ENCODE assay signal across 9 cellular contexts in the genomic region with DNA sequence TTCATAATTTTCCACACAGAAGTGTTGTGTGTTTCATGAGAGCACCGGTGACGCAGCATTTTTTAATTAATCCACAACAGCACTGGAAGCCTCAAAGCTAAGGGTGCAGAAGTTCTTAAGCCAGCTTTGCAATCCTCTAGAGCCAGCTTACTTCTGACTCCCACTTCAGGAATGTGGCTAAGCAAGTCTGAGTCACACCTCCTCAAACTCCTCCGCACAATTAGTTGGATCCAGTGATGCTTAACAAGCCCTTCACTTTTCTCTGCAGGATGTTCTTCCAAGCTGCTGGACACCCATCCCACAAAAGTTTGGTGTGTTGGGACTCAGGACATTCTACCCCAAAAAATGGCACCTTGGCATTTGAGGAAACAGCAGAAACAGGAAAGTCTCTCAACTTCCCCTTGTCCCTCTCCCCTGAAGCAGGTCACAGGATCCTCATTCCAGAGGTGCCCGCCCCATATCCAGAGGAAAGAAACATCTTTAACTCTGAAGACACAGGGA.
A peak's percentile ranks its signal among the peaks of the same experiment; 100 is the strongest.
DNase-seq lines count a peak whose midpoint lies in the region; TF ChIP-seq lines count a peak whose summit lies in the region.
"Had no signal": no experiment of that assay in that cellular context is flagged by ENCODE, and none has a peak within 500 bp of the region (broad histone marks: within the 10 kb centered on the region; RNA-seq: fewer than 3 reads in every experiment).

No MANE protein-coding gene starts in this region.

- H3K27ac Mint-ChIP-seq in MCF 10A (ENCODE audit: low read depth, unreplicated experiment), result peak overlapping the region; percentile 76

- no peaks in the 10 kb centered on the region for H3K36me3 ChIP-seq in kidney epithelial cell (ENCODE audit: control insufficient read depth, insufficient read depth, low read length)

- POLR2A ChIA-PET in MCF 10A (lab: Yijun Ruan, JAX), result interaction anchor here (0.6 to 1.2 kb wide), 6 partner anchors 13 to 131 kb away, joined by 3 to 5 read pairs (median 3); no protein-coding TSS in a partner anchor

- intact Hi-C loops in MCF 10A (cut with micrococcal nuclease), result no loop called here

- no peak for TF ChIP-seq CTCF in 22Rv1 (IDR thresholded peaks at IDR 0.05)
- TF ChIP-seq CTCF in MCF 10A (IDR thresholded peaks at IDR 0.05; ENCODE audit: unreplicated experiment), result no peak
- TF ChIP-seq CTCF in kidney epithelial cell (IDR thresholded peaks at IDR 0.05; ENCODE audit: insufficient read depth, low read length, poor library complexity, severe bottlenecking), result no peak

- H3K4me3 ChIP-seq in kidney epithelial cell (ENCODE audit: low read depth, low read length), result no peak overlapping the region

- H3K4me3 Mint-ChIP-seq in MCF 10A (ENCODE audit: unreplicated experiment), result no peak overlapping the region

- CTCF ChIA-PET in MCF 10A (lab: Yijun Ruan, JAX), result interaction anchor here (0.8 to 1.4 kb wide), 5 partner anchors 14 to 134 kb away, joined by 3 to 5 read pairs (median 4); no protein-coding TSS in a partner anchor

- H3K9me3 Mint-ChIP-seq in MCF 10A (ENCODE audit: unreplicated experiment), result no peaks in the 10 kb centered on the region

- peak; percentile 95 for DNase-seq in HT-29 (ENCODE audit: low spot score)
- DNase-seq in MCF 10A (ENCODE audit: unreplicated experiment), result peak; percentile 97
- peak; percentile 99 for DNase-seq in kidney epithelial cell (ENCODE audit: low read depth)
- DNase-seq in cerebellar nuclear complex (lab: John Stamatoyannopoulos, UW), result no peak
- no peak for DNase-seq in activated naive CD4-positive, alpha-beta T cell treated with Interleukin-2 at 50 U/mL for 16 hours
- DNase-seq in Ammon's horn (ENCODE audit: low spot score), result no peak
- DNase-seq in NCI-H1417 treated with DMSO at 0.1 percent for 48 hours (lab: John Stamatoyannopoulos, UW), result no peak
- DNase-seq: stimulated activated CD4-positive, alpha-beta T cell treated with anti-CD3 and anti-CD28 coated beads, Interleukin-4, amount 100 ng/mL, for 24 hours had no signal

- peaks cover 5% of the 10 kb centered on the region for H3K36me3 Mint-ChIP-seq in MCF 10A (ENCODE audit: insufficient read depth, unreplicated experiment)

- no peaks in the 10 kb centered on the region for H3K27me3 Mint-ChIP-seq in MCF 10A (ENCODE audit: insufficient read depth, unreplicated experiment)

- BruUV-seq in MCF 10A (replicated peaks; lab: Mats Ljungman, UMichigan), result no TSS peak

- H3K27me3 ChIP-seq in kidney epithelial cell (ENCODE audit: control insufficient read depth, insufficient read depth, low read length), result no peaks in the 10 kb centered on the region

- H3K27ac ChIP-seq in 22Rv1, result peak overlapping the region; percentile 40

- peaks cover 18% of the 10 kb centered on the region for H3K4me1 Mint-ChIP-seq in MCF 10A (ENCODE audit: insufficient read depth, unreplicated experiment)

Comparison
In these comparisons a context has a peak if more than half of its experiments do, and no peak if none do; other contexts are left out.
1. DNase-seq: peak in HT-29 (single experiment), MCF 10A (single experiment) and kidney epithelial cell (single experiment); none in cerebellar nuclear complex (0 of 2), activated naive CD4-positive, alpha-beta T cell treated with Interleukin-2 at 50 U/mL for 16 hours (single experiment), Ammon's horn (single experiment) and NCI-H1417 treated with DMSO at 0.1 percent for 48 hours (single experiment).